ENCODE assay signal across 16 cellular contexts in genomic region chr4:185721949-185722316, GRCh38.
DNase-seq lines count a peak whose midpoint lies in the region; ATAC-seq and TF ChIP-seq lines count a peak whose summit lies in the region.
"Had no signal": no experiment of that assay in that cellular context is flagged by ENCODE, and none has a peak within 500 bp of the region (broad histone marks: within the 10 kb centered on the region; RNA-seq: fewer than 3 reads in every experiment).

No MANE protein-coding gene starts in this region.

- no peaks in the 10 kb centered on the region for H3K36me3 Mint-ChIP-seq in activated CD8-positive, alpha-beta T cell treated with anti-CD3 and anti-CD28 coated beads, Interleukin-2, amount 10 ng/mL, durations not matched to agents 7 days and 5 days (ENCODE audit: low read depth)

- intact Hi-C loops in left ventricle myocardium inferior (cut with micrococcal nuclease), result no loop called here
- intact Hi-C loops in left ventricle myocardium superior (cut with micrococcal nuclease), result no loop called here
- intact Hi-C loops in upper lobe of right lung (cut with DNase I), result no loop called here

- H3K4me1 ChIP-seq in left ventricle myocardium inferior (peaks cover 97% of the 10 kb centered on the region), endocrine pancreas (ENCODE audit: control insufficient read depth, insufficient read depth, low read length) (peaks cover 36% of the 10 kb centered on the region), muscle layer of colon (ENCODE audit: insufficient read depth, low read length) (peaks cover 43% of the 10 kb centered on the region), upper lobe of right lung (peaks cover 20% of the 10 kb centered on the region)

- POLR2A ChIA-PET in HEK293T (lab: Yijun Ruan, JAX), result interaction anchor here (0.5 kb wide), 1 partner anchor 11 kb away, joined by 5 read pairs; no protein-coding TSS in a partner anchor
- POLR2A ChIA-PET in activated CD8-positive, alpha-beta T cell treated with anti-CD3 and anti-CD28 coated beads, Interleukin-2, amount 10 ng/mL, durations not matched to agents 7 days and 5 days (lab: Charles Lee), result no interaction called here

- H3K9me3 ChIP-seq in left ventricle myocardium inferior (replicated peaks) (no peaks in the 10 kb centered on the region), endocrine pancreas (ENCODE audit: control insufficient read depth, low read length) (no peaks in the 10 kb centered on the region), muscle layer of colon (ENCODE audit: low read length) (no peaks in the 10 kb centered on the region), upper lobe of right lung (no peaks in the 10 kb centered on the region)

- no peak overlapping the region for H3K27ac Mint-ChIP-seq in activated CD8-positive, alpha-beta T cell treated with anti-CD3 and anti-CD28 coated beads, Interleukin-2, amount 10 ng/mL, durations not matched to agents 7 days and 5 days
- H3K27ac Mint-ChIP-seq: activated naive CD8-positive, alpha-beta T cell treated with anti-CD3 and anti-CD28 coated beads, Interleukin-2, amount 50 U/mL, for 24 hours; effector memory CD8-positive, alpha-beta T cell had no signal

- no peak for TF ChIP-seq CTCF in left ventricle myocardium inferior (IDR thresholded peaks at IDR 0.05; ENCODE audit: borderline replicate concordance)
- TF ChIP-seq CTCF in upper lobe of right lung (IDR thresholded peaks at IDR 0.05), result no peak

- H3K27me3 ChIP-seq in left ventricle myocardium inferior (ENCODE audit: low read depth) (no peaks in the 10 kb centered on the region), endocrine pancreas (ENCODE audit: control insufficient read depth, insufficient read depth, low read length) (no peaks in the 10 kb centered on the region), muscle layer of colon (ENCODE audit: control insufficient read depth in 1 of 2, insufficient read depth in 2 of 2, low read length in 2 of 2) (no peaks in the 10 kb centered on the region), upper lobe of right lung (no peaks in the 10 kb centered on the region)

- H3K36me3 ChIP-seq in left ventricle myocardium inferior (no peaks in the 10 kb centered on the region), endocrine pancreas (ENCODE audit: control insufficient read depth, insufficient read depth, low read length) (no peaks in the 10 kb centered on the region), muscle layer of colon (ENCODE audit: insufficient read depth, low read length) (no peaks in the 10 kb centered on the region), upper lobe of right lung (no peaks in the 10 kb centered on the region)

- CTCF ChIA-PET in HEK293T (lab: Yijun Ruan, JAX), result no interaction called here
- CTCF ChIA-PET in activated CD8-positive, alpha-beta T cell treated with anti-CD3 and anti-CD28 coated beads, Interleukin-2, amount 10 ng/mL, durations not matched to agents 7 days and 5 days (lab: Charles Lee), result interaction anchor here (1.2 kb wide), 1 partner anchor 316 kb away, joined by 4 read pairs; no protein-coding TSS in a partner anchor

- no peak overlapping the region for H3K4me3 Mint-ChIP-seq in activated CD8-positive, alpha-beta T cell treated with anti-CD3 and anti-CD28 coated beads, Interleukin-2, amount 10 ng/mL, durations not matched to agents 7 days and 5 days
- H3K4me3 Mint-ChIP-seq: activated naive CD8-positive, alpha-beta T cell treated with anti-CD3 and anti-CD28 coated beads, Interleukin-2, amount 50 U/mL, for 24 hours; effector memory CD8-positive, alpha-beta T cell had no signal

- H3K27ac ChIP-seq in left ventricle myocardium inferior (replicated peaks) (peak overlapping the region; percentile 59), muscle layer of colon (ENCODE audit: low read depth, low read length) (peak overlapping the region; percentile 68), upper lobe of right lung (peak overlapping the region; percentile 65)
- H3K27ac ChIP-seq: GM23248, HL-60 had no signal

- H3K4me3 ChIP-seq in left ventricle myocardium inferior (no peak overlapping the region), endocrine pancreas (ENCODE audit: control insufficient read depth, insufficient read depth, low read length) (peak overlapping the region; percentile 41), muscle layer of colon (ENCODE audit: low read depth in 1 of 2, low read length in 2 of 2) (no peak overlapping the region), upper lobe of right lung (no peak overlapping the region)
- H3K4me3 ChIP-seq: GM12878, GM23248, lung had no signal

- H3K9me3 Mint-ChIP-seq in activated CD8-positive, alpha-beta T cell treated with anti-CD3 and anti-CD28 coated beads, Interleukin-2, amount 10 ng/mL, durations not matched to agents 7 days and 5 days (ENCODE audit: insufficient read depth), result no peaks in the 10 kb centered on the region
- H3K9me3 Mint-ChIP-seq: activated naive CD8-positive, alpha-beta T cell treated with anti-CD3 and anti-CD28 coated beads, Interleukin-2, amount 50 U/mL, for 24 hours; effector memory CD8-positive, alpha-beta T cell had no signal

- no peak for DNase-seq in left ventricle myocardium inferior
- no peak for DNase-seq in left ventricle myocardium superior
- no peak for DNase-seq in upper lobe of right lung
- no peak for DNase-seq in HEK293T (ENCODE audit: extremely low spot score)
- no peak for DNase-seq in activated CD8-positive, alpha-beta T cell treated with anti-CD3 and anti-CD28 coated beads, Interleukin-2, amount 10 ng/mL, durations not matched to agents 7 days and 5 days
- DNase-seq: activated CD4-positive, CD25-positive, alpha-beta regulatory T cell; activated naive CD8-positive, alpha-beta T cell treated with anti-CD3 and anti-CD28 coated beads, Interleukin-2, amount 50 U/mL, for 24 hours; activated T-cell treated with anti-CD3 and anti-CD28 coated beads for 4 hours; effector memory CD8-positive, alpha-beta T cell; GM23248 had no signal

- H3K9ac ChIP-seq in endocrine pancreas (ENCODE audit: control insufficient read depth, insufficient read depth, low read length), result no peak overlapping the region
- no peak overlapping the region for H3K9ac ChIP-seq in muscle layer of colon (ENCODE audit: low read length)
- H3K9ac ChIP-seq: GM23248 had no signal

- ATAC-seq in left ventricle myocardium superior (no peak), upper lobe of right lung (no peak), HG02938 (IDR thresholded peaks at IDR 0.05; ENCODE audit: unreplicated experiment) (no peak)
- no peak for ATAC-seq in activated CD8-positive, alpha-beta T cell treated with anti-CD3 and anti-CD28 coated beads, Interleukin-2, amount 10 ng/mL, durations not matched to agents 7 days and 5 days
- ATAC-seq: activated naive CD8-positive, alpha-beta T cell treated with anti-CD3 and anti-CD28 coated beads, Interleukin-2, amount 50 U/mL, for 24 hours; effector memory CD8-positive, alpha-beta T cell; GM12878 had no signal

- H3K4me1 Mint-ChIP-seq in activated CD8-positive, alpha-beta T cell treated with anti-CD3 and anti-CD28 coated beads, Interleukin-2, amount 10 ng/mL, durations not matched to agents 7 days and 5 days (ENCODE audit: low read depth), result no peaks in the 10 kb centered on the region
- H3K4me1 Mint-ChIP-seq: activated naive CD8-positive, alpha-beta T cell treated with anti-CD3 and anti-CD28 coated beads, Interleukin-2, amount 50 U/mL, for 24 hours had no signal

- peaks cover 2% of the 10 kb centered on the region for H3K27me3 Mint-ChIP-seq in activated CD8-positive, alpha-beta T cell treated with anti-CD3 and anti-CD28 coated beads, Interleukin-2, amount 10 ng/mL, durations not matched to agents 7 days and 5 days (ENCODE audit: low read depth)
- H3K27me3 Mint-ChIP-seq: effector memory CD8-positive, alpha-beta T cell had no signal

TF ChIP-seq in HEK293T, 16 proteins besides CTCF, POLR2A, EP300 and RAD21:
- TF ChIP-seq TARDBP (IDR thresholded peaks at IDR 0.05) (no peak), FOXK2 (IDR thresholded peaks at IDR 0.05) (no peak), NFRKB (IDR thresholded peaks at IDR 0.05) (no peak)
TF ChIP-seq in HEK293T: peak in this region for 0.
